8 cellular contexts compared by ENCODE assay signal in the genomic region with DNA sequence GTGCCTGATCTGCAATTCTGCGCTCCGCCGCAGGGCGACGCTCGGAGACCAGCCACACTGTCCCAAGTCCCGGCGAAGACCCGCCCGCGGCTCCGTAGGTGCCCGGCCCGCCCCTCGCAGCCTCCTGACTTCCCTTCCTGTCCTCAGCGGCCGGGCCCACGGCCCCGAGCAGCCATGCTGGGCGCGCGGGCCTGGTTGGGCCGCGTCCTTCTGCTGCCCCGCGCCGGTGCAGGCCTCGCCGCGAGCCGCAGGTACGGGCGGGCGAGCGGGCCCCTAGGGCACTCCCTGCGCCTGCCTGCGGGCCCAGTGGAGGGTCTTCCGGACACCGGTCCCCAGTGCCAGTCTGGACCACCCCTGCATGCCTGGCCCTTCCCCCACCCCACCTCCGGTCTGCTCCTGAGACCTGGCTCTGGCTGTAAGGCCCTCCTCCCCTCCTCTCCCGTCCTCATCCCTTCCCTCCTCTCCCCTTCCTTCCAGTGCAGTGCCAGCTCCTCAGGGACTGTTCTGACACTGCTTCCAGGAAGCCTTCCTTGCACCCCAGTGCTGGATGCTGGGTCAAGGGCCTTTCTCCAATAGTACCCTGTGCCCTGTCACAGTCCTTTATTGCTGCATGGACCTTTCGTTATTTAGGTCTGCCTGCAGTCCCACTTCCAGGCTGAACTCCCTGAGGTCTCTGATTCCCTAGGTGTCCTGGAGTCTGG.
DNase-seq lines count a peak whose midpoint lies in the region; ATAC-seq lines count a peak whose summit lies in the region.

A gene (plus strand): TSS at position 140 of the 701 bp plus-strand sequence. CDS start 35 bp downstream, at position 175.

- H3K27ac Mint-ChIP-seq in memory B cell = peak within 1 kb of the TSS; percentile 72

- H3K27me3 Mint-ChIP-seq in memory B cell = peaks cover 7% of the 10 kb centered on the region

- peaks cover 5% of the 10 kb centered on the region for H3K36me3 Mint-ChIP-seq in memory B cell

- peak within 1 kb of the TSS; percentile 89 for H3K4me3 Mint-ChIP-seq in memory B cell

- peak; percentile 61 for ATAC-seq in GM19324 (IDR thresholded peaks at IDR 0.05; ENCODE audit: low FRiP score, unreplicated experiment)
- peak; percentile 70 for ATAC-seq in HG03520 (IDR thresholded peaks at IDR 0.05; ENCODE audit: unreplicated experiment)
- peak; percentile 78 for ATAC-seq in memory B cell (ENCODE audit: low read depth)

- no peaks in the 10 kb centered on the region for H3K9me3 Mint-ChIP-seq in memory B cell

- peak; percentile 15 to 87 (median 56) for DNase-seq in C1 segment of cervical spinal cord (lab: John Stamatoyannopoulos, UW)
- peak; percentile 93 for DNase-seq in NCI-H774 (lab: John Stamatoyannopoulos, UW)
- peak; percentile 61 to 72 for DNase-seq in activated CD8-positive, alpha-beta memory T cell treated with anti-CD3 and anti-CD28 coated beads for 1 hour (ENCODE audit: extremely low read depth in 1 of 2, low read depth in 1 of 2)
- peak; percentile 75 for DNase-seq in effector CD8-positive, alpha-beta T cell (lab: John Stamatoyannopoulos, UW)
- DNase-seq in memory B cell (ENCODE audit: low spot score in 2 of 2) = peak; percentile 78 to 80
- DNase-seq in stimulated activated CD8-positive, alpha-beta memory T cell treated with anti-CD3 and anti-CD28 coated beads, Interleukin-12 subunit alpha, Interleukin-12 subunit beta, amount 100 ng/mL, for 1 hour (ENCODE audit: low read depth) = peak; percentile 70

- H3K4me1 Mint-ChIP-seq in memory B cell = peaks cover 18% of the 10 kb centered on the region

Comparison
In these comparisons a context has a peak if more than half of its experiments do, and no peak if none do; other contexts are left out.
1. Peak in every context shown above with its lines: DNase-seq and ATAC-seq.